8 cellular contexts compared by ENCODE assay signal in genomic region chr18:76490040-76490439, GRCh38. TPM values are rescaled to one million over a fixed set of nuclear protein-coding genes. Genes with fewer than 3 reads are reported as not detected.
DNase-seq lines count a peak whose midpoint lies in the region; ATAC-seq and TF ChIP-seq lines count a peak whose summit lies in the region.

No MANE protein-coding gene starts in this region.

- peaks cover 40% of the 10 kb centered on the region for H3F3A ChIP-seq in neural progenitor cell (ENCODE audit: low read depth)

- no peak for DNase-seq in CD14-positive monocyte (ENCODE audit: low spot score)
- DNase-seq in dorsolateral prefrontal cortex: no peak
- DNase-seq in neural progenitor cell (ENCODE audit: low spot score): no peak
- DNase-seq in GM03348 (ENCODE audit: low spot score): no peak
- DNase-seq in sciatic nerve (ENCODE audit: low spot score): no peak
- DNase-seq in NCI-H1092 treated with DMSO at 0.1 percent for 48 hours (lab: John Stamatoyannopoulos, UW): no peak
- no peak for DNase-seq in LoVo (ENCODE audit: low spot score)

- peak overlapping the region; percentile 96 for H3K4me2 ChIP-seq in neural progenitor cell

- intact Hi-C loops in CD14-positive monocyte (cut with micrococcal nuclease): loop anchor here (5.0 to 10.0 kb wide), 3 partner anchors 37 to 622 kb away; no protein-coding TSS in a partner anchor
- intact Hi-C loops in dorsolateral prefrontal cortex (cut with DNase I): loop anchor here in 1 of 2 donors (10.0 kb wide), 1 partner anchor 125 kb away; no protein-coding TSS in a partner anchor
- intact Hi-C loops in sciatic nerve (cut with DNase I): no loop called here

- H3K4me3 ChIP-seq in HUES48 (ENCODE audit: low read depth, low read length) (peak overlapping the region; percentile 64), dorsolateral prefrontal cortex (peak overlapping the region in 57 of 59 donors; percentile 41 to 81 (median 66)), neural progenitor cell (peak overlapping the region; percentile 67)

- H3K27me3 Mint-ChIP-seq in CD14-positive monocyte (ENCODE audit: low read depth in 3 of 3): no peaks in the 10 kb centered on the region
- H3K27me3 Mint-ChIP-seq in neural progenitor cell (ENCODE audit: insufficient read depth, low read depth): peaks cover 9% of the 10 kb centered on the region

- H3K4me1 Mint-ChIP-seq in CD14-positive monocyte (peaks cover 60% of the 10 kb centered on the region), neural progenitor cell (peaks cover 49% of the 10 kb centered on the region)

- peaks cover 4 to 8% of the 10 kb centered on the region in 2 donors for H3K36me3 Mint-ChIP-seq in CD14-positive monocyte
- peaks cover 7% of the 10 kb centered on the region for H3K36me3 Mint-ChIP-seq in neural progenitor cell

- H3K27ac Mint-ChIP-seq in CD14-positive monocyte: peak overlapping the region; percentile 30 to 98 (median 95)
- H3K27ac Mint-ChIP-seq in neural progenitor cell: peak overlapping the region; percentile 96

- TF ChIP-seq CTCF in CD14-positive monocyte (IDR thresholded peaks at IDR 0.05) (no peak), dorsolateral prefrontal cortex (IDR thresholded peaks at IDR 0.05 in 54 of 56, conservative IDR thresholded peaks at IDR 0.05 in 2 of 56; ENCODE audit: low read depth in 1 of 56, partially characterized antibody in 56 of 56) (no peak), neural progenitor cell (IDR thresholded peaks at IDR 0.05) (no peak)

- peaks cover 74% of the 10 kb centered on the region for H4K20me1 ChIP-seq in neural progenitor cell (ENCODE audit: low read depth)

- ATAC-seq in sciatic nerve: no peak

- H3K9ac ChIP-seq in HUES48 (ENCODE audit: low read depth, low read length) (no peak overlapping the region), neural progenitor cell (peak overlapping the region; percentile 35)

- H3K9me3 ChIP-seq in HUES48 (ENCODE audit: control insufficient read depth, insufficient read depth, low read length) (no peaks in the 10 kb centered on the region), neural progenitor cell (ENCODE audit: low read depth) (no peaks in the 10 kb centered on the region)

- no peak overlapping the region for H2AFZ ChIP-seq in neural progenitor cell (replicated peaks)

- H3K79me2 ChIP-seq in neural progenitor cell (ENCODE audit: low read depth): peaks cover 89% of the 10 kb centered on the region

- H3K4me1 ChIP-seq in HUES48 (ENCODE audit: control insufficient read depth, insufficient read depth, low read length) (peaks cover 48% of the 10 kb centered on the region), neural progenitor cell (peaks cover 47% of the 10 kb centered on the region)

- H3K27ac ChIP-seq in HUES48 (ENCODE audit: low read depth, low read length): no peak overlapping the region
- peak overlapping the region in 28 of 59 donors; percentile 1 to 87 (median 48) for H3K27ac ChIP-seq in dorsolateral prefrontal cortex
- no peak overlapping the region for H3K27ac ChIP-seq in neural progenitor cell

- peaks cover 0 to 2% (median 0%) of the 10 kb centered on the region in 7 donors for H3K9me3 Mint-ChIP-seq in CD14-positive monocyte
- H3K9me3 Mint-ChIP-seq in neural progenitor cell: no peaks in the 10 kb centered on the region

- peaks cover 49% of the 10 kb centered on the region for H3K27me3 ChIP-seq in HUES48 (ENCODE audit: control insufficient read depth, insufficient read depth, low read length)
- peaks cover 0 to 51% (median 7%) of the 10 kb centered on the region in 45 donors for H3K27me3 ChIP-seq in dorsolateral prefrontal cortex
- H3K27me3 ChIP-seq in neural progenitor cell: no peaks in the 10 kb centered on the region

- H3K36me3 ChIP-seq in HUES48 (ENCODE audit: control insufficient read depth, insufficient read depth, low read length) (no peaks in the 10 kb centered on the region), neural progenitor cell (no peaks in the 10 kb centered on the region)

- H3K4me3 Mint-ChIP-seq in CD14-positive monocyte: peak overlapping the region; percentile 96 to 97
- H3K4me3 Mint-ChIP-seq in neural progenitor cell: peak overlapping the region; percentile 97

RNA-seq across cellular contexts. Expression of gene ZNF516, which starts 5.0 kb away (rescaled TPM):
- polyA plus RNA-seq in CD14-positive monocyte: 1 to 10 TPM; 5.0 to 8.6 TPM
- total RNA-seq in dorsolateral prefrontal cortex (10 to 100 TPM; 11.2 to 62.4 (median 28.3) TPM), neural progenitor cell (ENCODE audit: low replicate concordance) (45.5 and 83.3 TPM in 2 replicates), sciatic nerve (53.5 TPM)
